ENCODE assay signal across 8 cellular contexts in the genomic region with DNA sequence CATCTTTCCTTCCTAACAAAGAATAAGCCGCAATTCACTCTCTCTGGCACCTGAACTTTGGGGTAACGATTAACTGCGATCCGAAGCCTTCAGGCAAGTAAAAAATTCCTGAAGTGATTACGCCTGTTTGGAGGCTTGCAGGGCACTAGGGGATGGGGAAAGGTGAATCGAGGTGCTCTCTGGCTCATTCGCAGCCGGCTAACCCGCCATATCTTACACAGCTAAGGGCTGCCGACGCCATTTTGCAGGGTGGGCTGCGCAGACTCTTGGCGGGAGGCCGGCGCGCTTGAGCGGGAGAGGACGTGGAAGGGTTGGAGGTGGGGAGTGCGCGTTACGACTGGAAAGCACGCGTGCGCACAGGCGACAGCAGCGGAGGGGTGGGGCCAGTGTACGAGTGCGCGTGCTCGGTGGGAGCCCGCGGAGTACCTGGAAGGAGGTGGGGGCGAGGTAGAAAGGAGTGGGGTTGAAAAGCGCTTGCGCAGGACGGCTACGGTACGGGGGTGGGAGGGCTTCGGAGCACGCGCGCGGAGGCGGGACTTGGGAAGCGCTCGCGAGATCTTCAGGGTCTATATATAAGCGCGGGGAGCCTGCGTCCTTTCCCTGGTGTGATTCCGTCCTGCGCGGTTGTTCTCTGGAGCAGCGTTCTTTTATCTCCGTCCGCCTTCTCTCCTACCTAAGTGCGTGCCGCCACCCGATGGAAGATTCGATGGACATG. TPM values are rescaled to one million over a fixed set of nuclear protein-coding genes. Genes with fewer than 3 reads are reported as not detected.
DNase-seq lines count a peak whose midpoint lies in the region; ATAC-seq, FAIRE-seq and TF ChIP-seq lines count a peak whose summit lies in the region.

A gene with protein sequence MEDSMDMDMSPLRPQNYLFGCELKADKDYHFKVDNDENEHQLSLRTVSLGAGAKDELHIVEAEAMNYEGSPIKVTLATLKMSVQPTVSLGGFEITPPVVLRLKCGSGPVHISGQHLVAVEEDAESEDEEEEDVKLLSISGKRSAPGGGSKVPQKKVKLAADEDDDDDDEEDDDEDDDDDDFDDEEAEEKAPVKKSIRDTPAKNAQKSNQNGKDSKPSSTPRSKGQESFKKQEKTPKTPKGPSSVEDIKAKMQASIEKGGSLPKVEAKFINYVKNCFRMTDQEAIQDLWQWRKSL (plus strand): TSS at position 595 of the 715 bp plus-strand sequence. CDS start 100 bp downstream, at position 695.

- H3K4me1 ChIP-seq in adrenal gland (replicated peaks in 1 of 2) = peaks cover 16 to 35% of the 10 kb centered on the region in 2 donors
- peaks cover 4 to 45% (median 29%) of the 10 kb centered on the region in 12 donors for H3K4me1 ChIP-seq in heart left ventricle

- peaks cover 15% of the 10 kb centered on the region for H3K4me1 Mint-ChIP-seq in type B pancreatic cell (ENCODE audit: unreplicated experiment)

- peak within 1 kb of the TSS; percentile 99 for H3K27ac Mint-ChIP-seq in type B pancreatic cell

- peak within 1 kb of the TSS; percentile 98 for H3K4me3 Mint-ChIP-seq in type B pancreatic cell

- H3K9me3 ChIP-seq in adrenal gland (replicated peaks in 1 of 3) (no peaks in the 10 kb centered on the region), heart left ventricle (no peaks in the 10 kb centered on the region)

- H3K4me3 ChIP-seq in adrenal gland (peak within 1 kb of the TSS; percentile 35 to 86 (median 84)), heart left ventricle (peak within 1 kb of the TSS; percentile 67 to 99 (median 84))

- peak; percentile 97 for TF ChIP-seq POLR2A in GM12892 (IDR thresholded peaks at IDR 0.05; ENCODE audit: low read depth, low read length)
- peak; percentile 92 to 93 for TF ChIP-seq POLR2A in adrenal gland (IDR thresholded peaks at IDR 0.05)
- TF ChIP-seq POLR2A in heart left ventricle (IDR thresholded peaks at IDR 0.05) = peak; percentile 45 to 87

- H3K27me3 ChIP-seq in adrenal gland (no peaks in the 10 kb centered on the region), heart left ventricle (no peaks in the 10 kb centered on the region)

- H3K9me3 Mint-ChIP-seq in type B pancreatic cell = no peaks in the 10 kb centered on the region

- H3K27me3 Mint-ChIP-seq in type B pancreatic cell = peaks cover 13% of the 10 kb centered on the region

- H3K36me3 Mint-ChIP-seq in type B pancreatic cell = peaks cover 33% of the 10 kb centered on the region

- FAIRE-seq in GM12892 (lab: Jason Lieb, UNC) = peak; percentile 98

- peaks cover 0 to 15% of the 10 kb centered on the region in 2 donors for H3K36me3 ChIP-seq in adrenal gland (replicated peaks in 1 of 2)
- peaks cover 0 to 26% (median 16%) of the 10 kb centered on the region in 9 donors for H3K36me3 ChIP-seq in heart left ventricle

- H3K27ac ChIP-seq in adrenal gland = peak within 1 kb of the TSS; percentile 73 to 93 (median 91)
- H3K27ac ChIP-seq in heart left ventricle = peak within 1 kb of the TSS; percentile 82 to 95 (median 91)

- TF ChIP-seq CTCF in adrenal gland (IDR thresholded peaks at IDR 0.05) = no peak
- no peak for TF ChIP-seq CTCF in heart left ventricle (IDR thresholded peaks at IDR 0.05)
- no peak for TF ChIP-seq CTCF in type B pancreatic cell (conservative IDR thresholded peaks at IDR 0.05)

- WGBS in adrenal gland, 4 donors = 0 to 3% (median 0%) methylated on average over 14 to 60 of the region's 60 CpGs
- WGBS in heart left ventricle, 4 donors = 0 to 1% (median 0%) methylated on average over 60 of the region's 60 CpGs

- intact Hi-C loops in adrenal gland (cut with DNase I) (no loop called here), heart left ventricle (cut with DNase I) (no loop called here)

- DNase-seq in GM12892 (ENCODE audit: insufficient read length) (peak; percentile 87), NCI-H146 (lab: John Stamatoyannopoulos, UW) (peak; percentile 98), T-helper 1 cell (peak; percentile 96 to 99 (median 97)), adrenal gland (peak; percentile 97 to 99 (median 98)), heart left ventricle (peak; percentile 97 to 99 (median 97)), pons (ENCODE audit: low spot score) (peak; percentile 93), type B pancreatic cell (ENCODE audit: extremely low spot score, unreplicated experiment) (peak; percentile 99)

- peak; percentile 79 for ATAC-seq in HG02852 (IDR thresholded peaks at IDR 0.05; ENCODE audit: unreplicated experiment)
- peak; percentile 96 to 98 (median 98) for ATAC-seq in heart left ventricle

RNA-seq across cellular contexts. Expression of the gene that starts here (rescaled TPM):
- polyA plus RNA-seq in GM12892 (2012; ENCODE audit: missing spikeins) = 6,323 TPM
- total RNA-seq in adrenal gland (100 to 1,000 TPM; 376 to 782 (median 641) TPM), heart left ventricle (100 to 1,000 TPM; 240 to 569 (median 442) TPM), type B pancreatic cell (ENCODE audit: low replicate concordance) (1,253 and 1,650 TPM in 2 replicates)
- polyA plus RNA-seq in adrenal gland (1,000 to 10,000 TPM in 2 of 3 donors, 100 to 1,000 TPM in 1; 718 to 1,386 (median 1,014) TPM), heart left ventricle (1,000 to 10,000 TPM in 1 of 2 donors, 100 to 1,000 TPM in 1; 417 to 1,458 TPM)

Comparison
In these comparisons a context has a peak if more than half of its experiments do, and no peak if none do; other contexts are left out.
1. Peak in every context shown above with its lines: DNase-seq, ATAC-seq, H3K4me3 ChIP-seq and H3K27ac ChIP-seq.